ENCODE assay signal across 9 cellular contexts in the genomic region with DNA sequence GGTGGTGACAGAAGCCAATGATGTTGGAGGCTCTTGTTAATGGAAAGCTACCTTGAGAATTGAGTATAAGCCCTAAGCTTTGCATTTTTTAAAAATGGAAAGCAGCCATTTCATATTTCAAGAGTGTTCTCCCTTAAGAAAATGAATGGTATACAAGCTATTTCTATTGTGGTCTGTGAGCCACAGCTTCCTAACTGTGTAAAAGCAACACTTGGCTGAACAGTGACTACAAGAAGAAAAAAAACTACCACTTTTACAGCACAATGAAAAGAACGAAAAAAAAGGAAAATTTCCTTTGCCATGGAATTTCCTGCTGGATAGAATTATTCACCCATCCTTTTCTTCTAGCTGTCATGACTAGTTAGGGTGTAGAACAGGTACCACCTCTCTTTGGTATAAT.
"Had no signal": no experiment of that assay in that cellular context is flagged by ENCODE, and none has a peak within 500 bp of the region (broad histone marks: within the 10 kb centered on the region; RNA-seq: fewer than 3 reads in every experiment).

No MANE protein-coding gene starts in this region.

- H3K36me3 ChIP-seq: HAP-1 had no signal

- H2AFZ ChIP-seq: GM23248 had no signal

- ATAC-seq: HCT116, HepG2 had no signal

- H3K27ac ChIP-seq: GM23248, HL-60 had no signal

- H3K4me3 ChIP-seq: GM23248, HAP-1 had no signal

- FAIRE-seq: HepG2 had no signal

- H3K9me3 ChIP-seq: HAP-1 had no signal

- H3K4me1 ChIP-seq: HAP-1 had no signal

- H3K9ac ChIP-seq: GM23248 had no signal

- DNase-seq: GM23248, GOT3, H7, HFFc6, KBM-7 had no signal
